ENCODE assay signal across 1 cellular context in the genomic region with DNA sequence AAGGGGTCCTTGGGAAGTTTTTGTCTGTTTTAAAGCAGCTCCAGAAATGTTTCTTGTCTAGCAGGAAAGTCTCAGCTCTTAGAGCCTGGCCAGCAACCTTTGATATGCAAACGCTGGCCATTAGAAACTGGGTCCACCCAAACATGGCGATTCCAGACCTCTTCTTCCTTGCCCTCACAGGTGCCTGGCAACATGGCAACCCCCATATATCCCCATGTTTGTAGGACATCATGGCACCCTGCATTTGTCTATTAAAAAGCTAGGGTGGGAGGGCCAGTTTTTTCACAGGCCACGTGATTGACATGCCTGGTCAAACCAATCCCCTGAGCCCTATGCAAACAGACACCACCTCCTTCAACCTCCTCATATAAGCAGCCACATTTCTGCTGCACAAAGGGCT.
TF ChIP-seq lines count a peak whose summit lies in the region.

No MANE protein-coding gene starts in this region.

TF ChIP-seq in H1, 55 proteins besides CTCF, POLR2A, EP300 and RAD21:
- TF ChIP-seq SIN3A (conservative IDR thresholded peaks at IDR 0.05 in 1 of 2, IDR thresholded peaks at IDR 0.05 in 1 of 2; ENCODE audit: low read depth in 1 of 2, low read length in 2 of 2) = no peak
- TF ChIP-seq, protein P1, sequence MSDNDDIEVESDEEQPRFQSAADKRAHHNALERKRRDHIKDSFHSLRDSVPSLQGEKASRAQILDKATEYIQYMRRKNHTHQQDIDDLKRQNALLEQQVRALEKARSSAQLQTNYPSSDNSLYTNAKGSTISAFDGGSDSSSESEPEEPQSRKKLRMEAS (IDR thresholded peaks at IDR 0.05) = no peak
- TF ChIP-seq JUN (IDR thresholded peaks at IDR 0.05; ENCODE audit: low read depth, low read length) = no peak
- TF ChIP-seq ZNF274 (IDR thresholded peaks at IDR 0.05; ENCODE audit: borderline replicate concordance, extremely low read depth, low read length) = no peak
- TF ChIP-seq SP2 (IDR thresholded peaks at IDR 0.05; ENCODE audit: low read length) = no peak
- no peak for TF ChIP-seq TAF7 (optimal IDR thresholded peaks at IDR 0.05; ENCODE audit: borderline replicate concordance, low read depth, low read length)
